In genomic region chr5:77322406-77322805, GRCh38 we compare ENCODE assay signal across 25 cellular contexts.
A peak's percentile ranks its signal among the peaks of the same experiment; 100 is the strongest.
DNase-seq lines count a peak whose midpoint lies in the region; ATAC-seq and FAIRE-seq lines count a peak whose summit lies in the region.
"Had no signal": no experiment of that assay in that cellular context is flagged by ENCODE, and none has a peak within 500 bp of the region (broad histone marks: within the 10 kb centered on the region; RNA-seq: fewer than 3 reads in every experiment).

No MANE protein-coding gene starts in this region.

- no peaks in the 10 kb centered on the region for H3K9me3 ChIP-seq in iPS-18a (ENCODE audit: control insufficient read depth, low read depth, low read length)
- H3K9me3 ChIP-seq: SJSA1 had no signal

- no peaks in the 10 kb centered on the region for H3K9me3 Mint-ChIP-seq in activated T-helper 2 cell treated with anti-CD3 and anti-CD28 coated beads, Interferon-gamma antibody, Interleukin-2, Interleukin-4, amounts not matched to agents 10 μg/mL and 5 μg/mL and 100 μg/mL, durations not matched to agents 14 hours and 24 hours and 36 hours
- H3K9me3 Mint-ChIP-seq: IgD-negative memory B cell had no signal

- H3K4me1 Mint-ChIP-seq in activated T-helper 2 cell treated with anti-CD3 and anti-CD28 coated beads, Interferon-gamma antibody, Interleukin-2, Interleukin-4, amounts not matched to agents 10 μg/mL and 5 μg/mL and 100 μg/mL, durations not matched to agents 14 hours and 24 hours and 36 hours (ENCODE audit: low read depth) = peaks cover 5% of the 10 kb centered on the region
- H3K4me1 Mint-ChIP-seq: CD4-positive, CD25-positive, alpha-beta regulatory T cell; IgD-negative memory B cell had no signal

- H3K4me1 ChIP-seq in iPS-18a (ENCODE audit: control insufficient read depth, low read depth, low read length) = peaks cover 18% of the 10 kb centered on the region
- H3K4me1 ChIP-seq: SJSA1 had no signal

- ATAC-seq in Right ventricle myocardium superior (ENCODE audit: poor library complexity) = no peak
- ATAC-seq: GM12878 had no signal

- H3K9ac ChIP-seq in iPS-18a (ENCODE audit: low read length) = no peak overlapping the region
- H3K9ac ChIP-seq: GM23248 had no signal

- no peak overlapping the region for H3K27ac ChIP-seq in iPS-18a (ENCODE audit: low read length)
- H3K27ac ChIP-seq: GM23248, SJSA1 had no signal

- DNase-seq in H7 (peak; percentile 16), NCI-H69 (lab: John Stamatoyannopoulos, UW) (peak; percentile 95), smooth muscle cell of the brain vasculature (ENCODE audit: low read depth, low spot score) (peak; percentile 21), RCC 7860 (ENCODE audit: low spot score) (no peak), Right ventricle myocardium superior (no peak), NCI-H1105 treated with DMSO at 0.1 percent for 48 hours (lab: John Stamatoyannopoulos, UW) (no peak)
- DNase-seq in activated T-helper 2 cell treated with anti-CD3 and anti-CD28 coated beads, Interferon-gamma antibody, Interleukin-2, Interleukin-4, amounts not matched to agents 10 μg/mL and 5 μg/mL and 100 μg/mL, durations not matched to agents 14 hours and 24 hours and 36 hours (ENCODE audit: low spot score) = no peak
- DNase-seq: AML-193; CD4-positive, CD25-positive, alpha-beta regulatory T cell; DMS79; GDM1; GM23248; Kasumi-1; MM.1S; NCI-H1105; NCI-H2029 treated with DMSO at 0.1 percent for 48 hours; NCI-H2171 treated with DMSO at 0.1 percent for 48 hours; NCI-H774; SW 1271 had no signal

- H3K36me3 ChIP-seq in H7 (replicated peaks; ENCODE audit: control insufficient read depth, insufficient read depth, low read length) = no peaks in the 10 kb centered on the region
- H3K36me3 ChIP-seq in iPS-18a (ENCODE audit: control insufficient read depth, low read depth, low read length) = no peaks in the 10 kb centered on the region
- H3K36me3 ChIP-seq: SJSA1 had no signal

- no peak overlapping the region for H3K27ac Mint-ChIP-seq in activated T-helper 2 cell treated with anti-CD3 and anti-CD28 coated beads, Interferon-gamma antibody, Interleukin-2, Interleukin-4, amounts not matched to agents 10 μg/mL and 5 μg/mL and 100 μg/mL, durations not matched to agents 14 hours and 24 hours and 36 hours
- H3K27ac Mint-ChIP-seq: CD4-positive, CD25-positive, alpha-beta regulatory T cell; IgD-negative memory B cell had no signal

- H3K36me3 Mint-ChIP-seq in activated T-helper 2 cell treated with anti-CD3 and anti-CD28 coated beads, Interferon-gamma antibody, Interleukin-2, Interleukin-4, amounts not matched to agents 10 μg/mL and 5 μg/mL and 100 μg/mL, durations not matched to agents 14 hours and 24 hours and 36 hours (ENCODE audit: low read depth) = no peaks in the 10 kb centered on the region
- H3K36me3 Mint-ChIP-seq: CD4-positive, CD25-positive, alpha-beta regulatory T cell; IgD-negative memory B cell had no signal

- H3K27me3 ChIP-seq in H7 (ENCODE audit: control insufficient read depth, insufficient read depth, low read length) (no peaks in the 10 kb centered on the region), iPS-18a (ENCODE audit: control insufficient read depth, insufficient read depth, low read length) (no peaks in the 10 kb centered on the region)
- H3K27me3 ChIP-seq: SJSA1 had no signal

- H3K4me3 Mint-ChIP-seq in activated T-helper 2 cell treated with anti-CD3 and anti-CD28 coated beads, Interferon-gamma antibody, Interleukin-2, Interleukin-4, amounts not matched to agents 10 μg/mL and 5 μg/mL and 100 μg/mL, durations not matched to agents 14 hours and 24 hours and 36 hours (ENCODE audit: low read depth) = no peak overlapping the region
- H3K4me3 Mint-ChIP-seq: CD4-positive, CD25-positive, alpha-beta regulatory T cell; IgD-negative memory B cell had no signal

- H3K4me3 ChIP-seq in H7 (ENCODE audit: insufficient read depth, low read depth, low read length) (no peak overlapping the region), iPS-18a (ENCODE audit: low read length) (peak overlapping the region; percentile 22)
- H3K4me3 ChIP-seq: GM12878, GM23248, SJSA1 had no signal

- FAIRE-seq in RCC 7860 (lab: Jason Lieb, UNC) = no peak
- FAIRE-seq: D721Med, GM12878, GM18507 had no signal

- H3K27me3 Mint-ChIP-seq in activated T-helper 2 cell treated with anti-CD3 and anti-CD28 coated beads, Interferon-gamma antibody, Interleukin-2, Interleukin-4, amounts not matched to agents 10 μg/mL and 5 μg/mL and 100 μg/mL, durations not matched to agents 14 hours and 24 hours and 36 hours (ENCODE audit: low read depth) = peaks cover 11% of the 10 kb centered on the region

- intact Hi-C loops in activated T-helper 2 cell treated with anti-CD3 and anti-CD28 coated beads, Interferon-gamma antibody, Interleukin-2, Interleukin-4, amounts not matched to agents 10 μg/mL and 5 μg/mL and 100 μg/mL, durations not matched to agents 14 hours and 24 hours and 36 hours (cut with micrococcal nuclease) = no loop called here
- intact Hi-C loops in Right ventricle myocardium superior (cut with DNase I) = no loop called here

Comparison
In these comparisons a context has a peak if more than half of its experiments do, and no peak if none do; other contexts are left out.
1. DNase-seq: peak in H7 (single experiment), NCI-H69 (single experiment) and smooth muscle cell of the brain vasculature (single experiment); none in RCC 7860 (single experiment), activated T-helper 2 cell treated with anti-CD3 and anti-CD28 coated beads, Interferon-gamma antibody, Interleukin-2, Interleukin-4, amounts not matched to agents 10 μg/mL and 5 μg/mL and 100 μg/mL, durations not matched to agents 14 hours and 24 hours and 36 hours (single experiment), Right ventricle myocardium superior (single experiment) and NCI-H1105 treated with DMSO at 0.1 percent for 48 hours (single experiment).